ENCODE assay signal across 27 cellular contexts in the genomic region with DNA sequence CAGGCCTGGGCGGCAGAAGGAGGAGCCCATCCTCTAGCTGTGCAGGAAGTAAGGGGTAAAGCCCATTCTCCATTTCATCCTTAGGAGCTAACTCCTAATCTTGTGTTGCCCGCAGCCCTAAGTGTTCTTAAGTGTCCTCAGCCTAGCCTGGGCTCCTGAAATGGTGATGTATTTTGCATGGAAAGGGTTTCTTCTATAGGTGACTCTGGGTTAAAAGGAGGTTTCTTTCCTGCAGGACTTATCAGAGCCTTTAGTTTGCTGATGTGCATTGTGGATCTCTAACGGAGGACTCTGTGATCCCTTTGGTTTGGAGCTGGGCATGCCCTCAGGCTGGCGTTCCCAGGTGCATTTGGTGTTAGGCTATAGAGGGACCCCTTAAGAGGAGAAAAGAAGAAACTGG. TPM values are rescaled to one million over a fixed set of nuclear protein-coding genes. Genes with fewer than 3 reads are reported as not detected.
DNase-seq lines count a peak whose midpoint lies in the region; ATAC-seq and TF ChIP-seq lines count a peak whose summit lies in the region.
"Had no signal": no experiment of that assay in that cellular context is flagged by ENCODE, and none has a peak within 500 bp of the region (broad histone marks: within the 10 kb centered on the region; RNA-seq: fewer than 3 reads in every experiment).

No MANE protein-coding gene starts in this region.

- H3K9me2 ChIP-seq in GM23338 (ENCODE audit: insufficient read depth) = peaks cover 4% of the 10 kb centered on the region; the same call in 1 of the 2 replicates

- peaks cover 13% of the 10 kb centered on the region; the same call in 2 of the 3 replicates for H3K36me3 Mint-ChIP-seq in GM23338 (ENCODE audit: low read depth)
- H3K36me3 Mint-ChIP-seq: CD8-positive, alpha-beta T cell had no signal

- no peak overlapping the region for H3K4me2 ChIP-seq in GM23338
- H3K4me2 ChIP-seq: PC-9 had no signal

- 85 to 96% (median 93%) methylated on average over 4 of the region's 4 CpGs for WGBS in spleen, 5 donors

- H3K79me2 ChIP-seq in GM23338 (replicated peaks; ENCODE audit: insufficient read depth) = no peaks in the 10 kb centered on the region

- H3K4me1 ChIP-seq in GM23338 (ENCODE audit: insufficient read depth) (peaks cover 41% of the 10 kb centered on the region), HEK293 (ENCODE audit: control insufficient read depth, insufficient read depth, low read length) (no peaks in the 10 kb centered on the region), spleen (no peaks in the 10 kb centered on the region)
- H3K4me1 ChIP-seq: Caco-2, SJCRH30 had no signal

- H3K36me3 ChIP-seq in GM23338 (ENCODE audit: insufficient read depth) = no peaks in the 10 kb centered on the region
- H3K36me3 ChIP-seq in HEK293 (ENCODE audit: control insufficient read depth in 2 of 2, insufficient read depth in 1 of 2, low read length in 2 of 2) = no peaks in the 10 kb centered on the region
- H3K36me3 ChIP-seq in spleen = no peaks in the 10 kb centered on the region
- H3K36me3 ChIP-seq: HAP-1, SJCRH30 had no signal

- H3K4me3 ChIP-seq in GM23338 (no peak overlapping the region), HEK293 (ENCODE audit: low read depth, low read length) (no peak overlapping the region), spleen (no peak overlapping the region)
- H3K4me3 ChIP-seq: HAP-1, PC-9, SJCRH30 had no signal

- peaks cover 49% of the 10 kb centered on the region for H3K4me1 Mint-ChIP-seq in GM23338
- H3K4me1 Mint-ChIP-seq: B cell had no signal

- H3K27ac ChIP-seq in GM23338 (ENCODE audit: low read depth) (peak overlapping the region; percentile 4; the same call in 1 of the 2 replicates), HEK293 (ENCODE audit: extremely low read depth, low read depth, low read length) (no peak overlapping the region), epithelial cell of prostate (peak overlapping the region; percentile 38), spleen (no peak overlapping the region)
- H3K27ac ChIP-seq: C4-2B, PC-9, SJCRH30 had no signal

- H3F3A ChIP-seq in GM23338 (replicated peaks; ENCODE audit: low read depth) = peaks cover 9% of the 10 kb centered on the region

- CTCF ChIA-PET in HEK293 (lab: Yijun Ruan, JAX) = no interaction called here

- H3K27me3 Mint-ChIP-seq in GM23338 (ENCODE audit: insufficient read depth, low read depth, poor library complexity) = peaks cover 4% of the 10 kb centered on the region

- DNase-seq in GM23338 (ENCODE audit: low spot score) (no peak), epithelial cell of prostate (ENCODE audit: low read depth, low spot score) (no peak), spleen (peak; percentile 9), iPS-NIHi11 (ENCODE audit: low spot score) (no peak)
- DNase-seq: Caco-2; CD8-positive, alpha-beta T cell; DMS79 treated with DMSO at 0.1 percent for 48 hours; GF-D8; KG1; NCI-H1048; NCI-H1417; NCI-H1694; NCI-H2029 treated with DMSO at 0.1 percent for 48 hours; NCI-H2227 treated with DMSO at 0.1 percent for 48 hours; PC-9; SJCRH30 had no signal

- no peak overlapping the region for H2AFZ ChIP-seq in GM23338
- H2AFZ ChIP-seq: PC-9 had no signal

- intact Hi-C loops in spleen (cut with DNase I; ENCODE audit: low total_unique reads) = no loop called here

- POLR2A ChIA-PET in HEK293 (lab: Yijun Ruan, JAX) = no interaction called here

- no peak for TF ChIP-seq CTCF in GM23338 (conservative IDR thresholded peaks at IDR 0.05; ENCODE audit: low read depth in 2 of 2)
- TF ChIP-seq CTCF in HEK293 (tag by site-specific recombination; IDR thresholded peaks at IDR 0.05) = no peak
- no peak for TF ChIP-seq CTCF in spleen (IDR thresholded peaks at IDR 0.05 in 8 of 11, conservative IDR thresholded peaks at IDR 0.05 in 3 of 11)

- ATAC-seq in GM23338 (no peak), GM18519 (IDR thresholded peaks at IDR 0.05; ENCODE audit: low FRiP score, unreplicated experiment) (no peak), GM18868 (IDR thresholded peaks at IDR 0.05; ENCODE audit: unreplicated experiment) (no peak)
- ATAC-seq: CD8-positive, alpha-beta T cell; Right ventricle myocardium inferior; SK-N-SH treated with all-trans-retinoic acid at 6 μM for 48 hours had no signal

- H3K9me3 Mint-ChIP-seq in GM23338 = peaks cover 14% of the 10 kb centered on the region; the same call in 2 of the 3 replicates
- H3K9me3 Mint-ChIP-seq: CD8-positive, alpha-beta T cell had no signal

- no peaks in the 10 kb centered on the region for H3K27me3 ChIP-seq in GM23338 (ENCODE audit: insufficient read depth)
- H3K27me3 ChIP-seq in spleen (replicated peaks in 1 of 7) = no peaks in the 10 kb centered on the region
- H3K27me3 ChIP-seq: SJCRH30 had no signal

- no peak overlapping the region for H3K4me3 Mint-ChIP-seq in GM23338
- H3K4me3 Mint-ChIP-seq: B cell; CD8-positive, alpha-beta T cell had no signal

- no peak for TF ChIP-seq POLR2A in spleen (IDR thresholded peaks at IDR 0.05)

- H4K20me1 ChIP-seq in GM23338 (replicated peaks; ENCODE audit: insufficient read depth) = no peaks in the 10 kb centered on the region

- H3K27ac Mint-ChIP-seq in GM23338 = no peak overlapping the region; the same call in 1 of the 2 replicates
- H3K27ac Mint-ChIP-seq: B cell; CD8-positive, alpha-beta T cell had no signal

- H3K9me3 ChIP-seq in HEK293 (ENCODE audit: control insufficient read depth, insufficient read depth, low read depth, low read length) (no peaks in the 10 kb centered on the region), spleen (no peaks in the 10 kb centered on the region)
- H3K9me3 ChIP-seq: Caco-2, HAP-1, SJCRH30 had no signal

TF ChIP-seq in GM23338, 12 proteins besides CTCF, POLR2A, EP300 and RAD21 (continues in another document):
- no peak for TF ChIP-seq ZNF114 (CRISPR knock-in tag; IDR thresholded peaks at IDR 0.05)
- TF ChIP-seq STAT1 (IDR thresholded peaks at IDR 0.05; ENCODE audit: unreplicated experiment) = no peak

TF ChIP-seq in HEK293, 187 proteins besides CTCF, POLR2A, EP300 and RAD21:
- TF ChIP-seq EGR2 (tag by site-specific recombination; IDR thresholded peaks at IDR 0.05; ENCODE audit: low read depth) (no peak), ZNF239 (tag by site-specific recombination; IDR thresholded peaks at IDR 0.05) (peak; percentile 94)

RNA-seq across cellular contexts. Expression of a gene that starts 48.5 kb away (rescaled TPM):
- total RNA-seq in GM23338 (2014; rRNA removed; shearing (Covaris generic)) = not detected in 2 replicates
- polyA plus RNA-seq in GM23338 (2016; fragmentation: Nextera tagmentation; extraction: Ambion mirVana) (0.17 and 0.19 TPM in 2 replicates), spleen (under 1 TPM in 2 of 3 donors, not detected in 1; 0.06 to 0.42 TPM)
- not detected for total RNA-seq in spleen
- total RNA-seq: A673; B cell; Caco-2; CD8-positive, alpha-beta T cell; NCI-H460; PC-9; Right ventricle myocardium inferior; RPMI7951 had no signal

Comparison
In these comparisons a context has a peak if more than half of its experiments do, and no peak if none do; other contexts are left out.
1. H3K27ac ChIP-seq: peak in GM23338 (single experiment) and epithelial cell of prostate (single experiment); none in HEK293 (single experiment) and spleen (0 of 8).